In genomic region chr1:24018611-24019580, GRCh38 we compare ENCODE assay signal across 8 cellular contexts. TPM values are rescaled to one million over a fixed set of nuclear protein-coding genes. Genes with fewer than 3 reads are reported as not detected.
A peak's percentile ranks its signal among the peaks of the same experiment; 100 is the strongest.
DNase-seq lines count a peak whose midpoint lies in the region; ATAC-seq lines count a peak whose summit lies in the region.

No MANE protein-coding gene starts in this region.

- intact Hi-C loops in cardiac septum (cut with DNase I) (loop anchor here (2.0 kb wide), 1 partner anchor 38 kb away; the partner anchor contains the start of gene SRSF10), posterior vena cava (cut with DNase I) (no loop called here)

- DNase-seq in HK-2 (ENCODE audit: unreplicated experiment) = peak; percentile 95
- peak; percentile 99 for DNase-seq in amniotic epithelial cell (ENCODE audit: low read depth)
- DNase-seq in cardiac septum (ENCODE audit: low spot score) = peak; percentile 92
- peak; percentile 98 for DNase-seq in posterior vena cava (ENCODE audit: low spot score)
- DNase-seq in stimulated activated CD4-positive, alpha-beta T cell treated with anti-CD3 and anti-CD28 coated beads, Interleukin-4, amount 100 ng/mL, for 24 hours = no peak
- DNase-seq in NCI-H2081 treated with DMSO at 0.1 percent for 48 hours (lab: John Stamatoyannopoulos, UW) = no peak

- ATAC-seq in GM18498 (IDR thresholded peaks at IDR 0.05; ENCODE audit: unreplicated experiment) (no peak), HG02840 (IDR thresholded peaks at IDR 0.05; ENCODE audit: low FRiP score, unreplicated experiment) (no peak)

RNA-seq across cellular contexts. Expression of gene SRSF10, which starts 38.8 kb away (rescaled TPM):
- total RNA-seq in cardiac septum (63.4 TPM), posterior vena cava (10 to 100 TPM; 74.1 to 77.4 TPM)

RNA-seq across cellular contexts. Expression of gene PNRC2, which starts 59.3 kb away (rescaled TPM):
- 80.0 TPM for total RNA-seq in cardiac septum
- 100 to 1,000 TPM in 1 of 2 donors, 10 to 100 TPM in 1; 85.6 to 104 TPM for total RNA-seq in posterior vena cava

Comparison
In these comparisons a context has a peak if more than half of its experiments do, and no peak if none do; other contexts are left out.
1. DNase-seq: peak in HK-2 (single experiment), amniotic epithelial cell (single experiment), cardiac septum (single experiment) and posterior vena cava (single experiment); none in stimulated activated CD4-positive, alpha-beta T cell treated with anti-CD3 and anti-CD28 coated beads, Interleukin-4, amount 100 ng/mL, for 24 hours (single experiment) and NCI-H2081 treated with DMSO at 0.1 percent for 48 hours (single experiment).